Comparison of ENCODE assay signal across 22 cellular contexts in the genomic region with DNA sequence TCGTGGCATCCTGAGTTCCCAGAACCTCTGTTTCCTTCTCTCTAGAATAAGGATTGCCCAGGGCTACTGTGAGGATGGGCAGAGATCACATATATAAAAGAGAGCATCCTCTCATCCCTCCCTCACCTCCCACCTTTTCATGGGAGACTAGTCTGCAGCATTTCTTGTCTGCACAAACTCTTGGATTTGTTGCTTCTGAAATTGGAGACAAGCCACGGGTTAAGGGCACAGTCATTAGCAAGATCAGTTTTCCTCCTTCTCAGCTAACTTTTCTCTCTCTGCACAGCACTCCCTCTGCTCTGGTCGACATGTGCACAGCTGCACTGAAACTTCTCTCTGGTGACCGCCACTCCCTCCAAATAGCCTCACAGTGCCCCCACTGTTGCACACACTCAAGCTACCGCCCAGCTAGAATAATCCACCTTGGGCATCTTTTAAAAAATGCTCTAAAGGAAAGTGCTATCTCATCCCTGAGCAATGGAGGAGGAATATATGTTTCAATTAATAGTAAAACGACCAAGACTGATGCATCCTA.
"Had no signal": no experiment of that assay in that cellular context is flagged by ENCODE, and none has a peak within 500 bp of the region (broad histone marks: within the 10 kb centered on the region; RNA-seq: fewer than 3 reads in every experiment).

No MANE protein-coding gene starts in this region.

- H3K4me2 ChIP-seq: PC-9 had no signal

- H2AFZ ChIP-seq: PC-9 had no signal

- DNase-seq: activated B cell treated with CpG ODN at 0.5 μM for 24 hours; activated CD4-positive, alpha-beta memory T cell treated with anti-CD3 and anti-CD28 coated beads, Interleukin-2, amount 10 ng/mL, durations not matched to agents 7 days and 5 days; activated CD4-positive, alpha-beta T cell treated with anti-CD3 and anti-CD28 coated beads for 1 hour; activated CD4-positive, alpha-beta T cell treated with anti-CD3 and anti-CD28 coated beads, Interleukin-2, amount 50 U/mL, for 1 hour; activated gamma-delta T cell treated with Interleukin-2 at 50 U/mL for 16 hours; activated naive CD4-positive, alpha-beta T cell treated with anti-CD3 and anti-CD28 coated beads, Interleukin-2, amount 10 ng/mL, durations not matched to agents 7 days and 5 days; activated naive CD8-positive, alpha-beta T cell treated with anti-CD3 and anti-CD28 coated beads for 36 hours; activated T-cell treated with anti-CD3 and anti-CD28 coated beads for 4 hours; activated T-cell treated with anti-CD3 and anti-CD28 coated beads, Interleukin-2, amount 50 U/mL, for 72 hours; cerebellar nuclear complex; Kasumi-1; KBM-7; NCI-H1048; NCI-H146; NCI-H2029 treated with DMSO at 0.1 percent for 48 hours; NCI-H510A treated with DMSO at 0.1 percent for 48 hours; NCI-H69; PC-9; T-cell; T-helper 2 cell; T1000 had no signal

- H3K4me3 ChIP-seq: PC-9, SK-N-MC had no signal

- H3K27ac ChIP-seq: PC-9, SK-N-MC had no signal

- ATAC-seq: activated T-cell treated with anti-CD3 and anti-CD28 coated beads, Interleukin-2, amount 50 U/mL, for 72 hours; T-cell had no signal
